Comparison of ENCODE assay signal across 29 cellular contexts in genomic region chr20:32655903-32656500, GRCh38. TPM values are rescaled to one million over a fixed set of nuclear protein-coding genes. Genes with fewer than 3 reads are reported as not detected.
"Had no signal": no experiment of that assay in that cellular context is flagged by ENCODE, and none has a peak within 500 bp of the region (broad histone marks: within the 10 kb centered on the region; RNA-seq: fewer than 3 reads in every experiment).

No MANE protein-coding gene starts in this region.

- ATAC-seq: activated naive CD4-positive, alpha-beta T cell treated with anti-CD3 and anti-CD28 coated beads, Interleukin-2, amount 50 U/mL, for 72 hours; activated naive CD8-positive, alpha-beta T cell treated with anti-CD3 and anti-CD28 coated beads, Interleukin-2, amount 50 U/mL, for 24 hours; body of pancreas; Panc1; Right ventricle myocardium inferior; WTC11 had no signal

- DNase-seq: activated CD4-positive, alpha-beta memory T cell treated with anti-CD3 and anti-CD28 coated beads for 36 hours; activated CD4-positive, alpha-beta T cell treated with anti-CD3 and anti-CD28 coated beads, Interleukin-2, amount 10 ng/mL, durations not matched to agents 7 days and 5 days; activated effector memory CD4-positive, alpha-beta T cell treated with Interleukin-2 at 50 U/mL for 16 hours; activated naive CD4-positive, alpha-beta T cell treated with Interleukin-2 at 50 U/mL for 16 hours; activated naive CD8-positive, alpha-beta T cell treated with anti-CD3 and anti-CD28 coated beads, Interleukin-2, amount 50 U/mL, for 24 hours; activated T-cell treated with anti-CD3 and anti-CD28 coated beads for 4 hours; amniotic stem cell; body of pancreas; central memory CD4-positive, alpha-beta T cell; Karpas-422; MM.1S; NCI-H1092; NCI-H1417; NCI-H1930; NCI-H2171; NCI-H2227 treated with DMSO at 0.1 percent for 48 hours; NCI-H446 treated with DMSO at 0.1 percent for 48 hours; NCI-H526; NCI-H774; RPMI8226; T-helper 1 cell had no signal

- H3K4me3 ChIP-seq: ascending aorta, body of pancreas, SK-N-MC had no signal

- H3K9me3 ChIP-seq: ascending aorta, body of pancreas had no signal

- FAIRE-seq: bronchial epithelial cell had no signal

- H3K27me3 ChIP-seq: ascending aorta, body of pancreas had no signal

- H3K4me1 ChIP-seq: ascending aorta, body of pancreas had no signal

- H3K36me3 ChIP-seq: ascending aorta had no signal

- H3K27ac ChIP-seq: ascending aorta, body of pancreas, SK-N-MC had no signal

RNA-seq across cellular contexts. Expression of gene C20orf203, which starts 17.7 kb away (rescaled TPM):
- total RNA-seq: activated CD8-positive, alpha-beta memory T cell treated with anti-CD3 and anti-CD28 coated beads for 36 hours; ascending aorta; Right ventricle myocardium inferior had no signal
